Comparison of ENCODE assay signal across 9 cellular contexts in the genomic region with DNA sequence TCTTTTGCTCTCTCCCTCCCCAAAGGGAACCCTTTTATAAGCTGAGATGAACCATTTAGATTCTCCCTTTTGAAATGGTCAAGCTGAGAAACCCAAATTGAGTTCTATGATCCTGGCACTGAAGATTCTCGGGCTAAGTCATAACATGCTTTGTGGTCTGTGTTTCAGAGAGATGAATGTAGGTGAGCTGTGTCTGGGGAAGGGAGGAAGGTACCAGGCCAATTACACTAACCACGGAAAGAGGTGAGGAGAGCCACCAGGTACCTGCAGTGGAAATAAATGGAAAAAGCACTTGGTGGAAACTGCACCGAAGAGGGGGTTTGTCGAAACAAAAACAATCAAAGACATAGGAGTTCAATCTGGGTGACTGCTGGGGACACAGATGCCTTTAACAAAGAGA. TPM values are rescaled to one million over a fixed set of nuclear protein-coding genes. Genes with fewer than 3 reads are reported as not detected.
DNase-seq lines count a peak whose midpoint lies in the region; ATAC-seq, FAIRE-seq and TF ChIP-seq lines count a peak whose summit lies in the region.
"Had no signal": no experiment of that assay in that cellular context is flagged by ENCODE, and none has a peak within 500 bp of the region (broad histone marks: within the 10 kb centered on the region; RNA-seq: fewer than 3 reads in every experiment).

No MANE protein-coding gene starts in this region.

- no peaks in the 10 kb centered on the region for H3K23me2 ChIP-seq in H1 (ENCODE audit: low read depth, low read length)

- H3K4me1 ChIP-seq in H1 (replicated peaks in 1 of 4; ENCODE audit: control insufficient read depth in 3 of 4, insufficient read depth in 4 of 4, low read length in 3 of 4): peaks cover 3 to 11% (median 6%) of the 10 kb centered on the region in 4 experiments; a peak in 4 of 7 replicates

- H3K9me3 Mint-ChIP-seq in stimulated activated effector memory CD8-positive, alpha-beta T cell treated with anti-CD3 and anti-CD28 coated beads, Interleukin-12 subunit alpha, Interleukin-12 subunit beta, amount 100 ng/mL, for 72 hours: no peaks in the 10 kb centered on the region

- peaks cover 18 to 40% of the 10 kb centered on the region in 2 experiments for H3K79me2 ChIP-seq in H1 (ENCODE audit: control insufficient read depth in 1 of 2, insufficient read depth in 2 of 2, low read length in 2 of 2)

- CTCF ChIA-PET in H1 (lab: Charles Lee; ENCODE audit: partially characterized antibody): interaction anchor here (0.7 to 1.8 kb wide), 3 partner anchors 10 to 427 kb away, joined by 3 read pairs; no protein-coding TSS in a partner anchor

- no peak for TF ChIP-seq EP300 in H1 (IDR thresholded peaks at IDR 0.05; ENCODE audit: borderline replicate concordance in 1 of 2, low read depth in 2 of 2, low read length in 2 of 2)

- H4K20me1 ChIP-seq in H1 (replicated peaks in 1 of 2; ENCODE audit: control insufficient read depth in 1 of 2, insufficient read depth in 2 of 2, low read length in 2 of 2): peaks cover 0 to 4% of the 10 kb centered on the region in 2 experiments

- peak overlapping the region; percentile 10 for H3K27ac Mint-ChIP-seq in stimulated activated effector memory CD8-positive, alpha-beta T cell treated with anti-CD3 and anti-CD28 coated beads, Interleukin-12 subunit alpha, Interleukin-12 subunit beta, amount 100 ng/mL, for 72 hours

- H3K9me3 ChIP-seq in H1 (ENCODE audit: insufficient read depth in 2 of 2, low read depth in 1 of 2, low read length in 1 of 2): no peaks in the 10 kb centered on the region
- H3K9me3 ChIP-seq: HAP-1 had no signal

- no peak overlapping the region for H3K56ac ChIP-seq in H1 (replicated peaks; ENCODE audit: insufficient read length, low read depth, low read length)

- in situ Hi-C loops in ACHN (cut with HindIII; ENCODE audit: low pct_ligation_motif_present, low pct_unique_long_range_greater_than_20kb, low sequenced_read_pairs): no loop called here

- no peak overlapping the region for H3K23ac ChIP-seq in H1 (ENCODE audit: insufficient read length)

- H3K4me1 Mint-ChIP-seq in stimulated activated effector memory CD8-positive, alpha-beta T cell treated with anti-CD3 and anti-CD28 coated beads, Interleukin-12 subunit alpha, Interleukin-12 subunit beta, amount 100 ng/mL, for 72 hours: peaks cover 32% of the 10 kb centered on the region

- H4K5ac ChIP-seq in H1 (ENCODE audit: insufficient read length, low read depth, low read length): no peak overlapping the region

- peaks cover 0 to 20% (median 8%) of the 10 kb centered on the region in 4 experiments; a peak in 4 of 8 replicates for H3K36me3 ChIP-seq in H1 (ENCODE audit: control insufficient read depth in 2 of 4, insufficient read depth in 4 of 4, low read length in 3 of 4)

- no peak overlapping the region; the same call in 1 of the 2 replicates for H3K18ac ChIP-seq in H1 (ENCODE audit: extremely low read depth, low read length)

- H3K14ac ChIP-seq in H1 (ENCODE audit: insufficient read length): no peak overlapping the region

- H4K91ac ChIP-seq in H1 (replicated peaks; ENCODE audit: insufficient read length, low read length): no peak overlapping the region

- no peak overlapping the region for H4K8ac ChIP-seq in H1 (ENCODE audit: extremely low read depth, insufficient read depth, low read length)

- peak; percentile 24 for ATAC-seq in HG03575 (IDR thresholded peaks at IDR 0.05; ENCODE audit: extremely low read depth, insufficient number of reproducible peaks, low FRiP score, unreplicated experiment)
- ATAC-seq in stimulated activated effector memory CD8-positive, alpha-beta T cell treated with anti-CD3 and anti-CD28 coated beads, Interleukin-12 subunit alpha, Interleukin-12 subunit beta, amount 100 ng/mL, for 72 hours: peak; percentile 54

- no peak overlapping the region for H2BK5ac ChIP-seq in H1 (ENCODE audit: low read depth, low read length)

- no peak overlapping the region for H3K9ac ChIP-seq in H1 (replicated peaks in 1 of 4; ENCODE audit: extremely low read depth in 1 of 4, low read depth in 3 of 4, low read length in 3 of 4)

- no peak overlapping the region; the same call in 1 of the 2 replicates for H2AK5ac ChIP-seq in H1 (ENCODE audit: low read depth, low read length)

- peak; percentile 93 for FAIRE-seq in GM19239 (lab: Jason Lieb, UNC)
- FAIRE-seq in H1 (lab: Jason Lieb, UNC): no peak

- peaks cover 30% of the 10 kb centered on the region for H3K36me3 Mint-ChIP-seq in stimulated activated effector memory CD8-positive, alpha-beta T cell treated with anti-CD3 and anti-CD28 coated beads, Interleukin-12 subunit alpha, Interleukin-12 subunit beta, amount 100 ng/mL, for 72 hours

- WGBS in H1 (ENCODE audit: extremely low coverage in 1 of 2, insufficient coverage in 1 of 2, insufficient read length in 1 of 2, insufficient replicate concordance in 2 of 2, low coverage in 1 of 2, low lambda C conversion rate in 2 of 2, missing lambda C conversion rate in 1 of 2), 2 experiments: 88% methylated on average over 4 of the region's 4 CpGs; no CpG with 5 or more reads in 1 of the 2 experiments

- H3K4me2 ChIP-seq in H1 (ENCODE audit: insufficient read depth in 1 of 2, low read depth in 2 of 2, low read length in 2 of 2): peak overlapping the region; percentile 44 to 57; a peak in 3 of 4 replicates

- no peaks in the 10 kb centered on the region for H3K27me3 ChIP-seq in H1 (replicated peaks in 1 of 4; ENCODE audit: control insufficient read depth in 3 of 4, extremely low read depth in 1 of 4, insufficient read depth in 3 of 4, low read length in 3 of 4)

- no peak overlapping the region for H3K4ac ChIP-seq in H1 (replicated peaks; ENCODE audit: insufficient read length, low read depth, low read length)

- no peak for TF ChIP-seq CTCF in H1 (IDR thresholded peaks at IDR 0.05; ENCODE audit: control extremely low read depth in 1 of 3, insufficient read depth in 1 of 3, low read depth in 1 of 3, low read length in 3 of 3)

- H2BK20ac ChIP-seq in H1 (ENCODE audit: low read length): no peak overlapping the region

- TF ChIP-seq POLR2A in H1 (IDR thresholded peaks at IDR 0.05; ENCODE audit: control extremely low read depth in 1 of 2, low read depth in 2 of 2, low read length in 2 of 2): no peak

- H3K4me3 ChIP-seq in H1 (ENCODE audit: extremely low read depth in 1 of 4, insufficient read depth in 2 of 4, low read depth in 3 of 4, low read length in 4 of 4): peak overlapping the region in 1 of 4 experiments; percentile 91; a peak in 1 of 8 replicates

- no peak overlapping the region for H2BK15ac ChIP-seq in H1 (ENCODE audit: low read length)

- DNase-seq in GM19239 (ENCODE audit: insufficient read length, low spot score) (no peak), H1 (ENCODE audit: low read depth in 1 of 2, low spot score in 2 of 2) (no peak), HCEC 1CT (no peak), ACHN (no peak), DMS 273 treated with DMSO at 0.1 percent for 48 hours (lab: John Stamatoyannopoulos, UW) (no peak), NCI-H1105 treated with DMSO at 0.1 percent for 48 hours (lab: John Stamatoyannopoulos, UW) (no peak)
- peak in 1 of 2 donors; percentile 52 for DNase-seq in stimulated activated effector memory CD8-positive, alpha-beta T cell treated with anti-CD3 and anti-CD28 coated beads, Interleukin-12 subunit alpha, Interleukin-12 subunit beta, amount 100 ng/mL, for 72 hours (ENCODE audit: low spot score in 2 of 2)

- H2BK120ac ChIP-seq in H1 (replicated peaks; ENCODE audit: low read depth, low read length): no peak overlapping the region

- no peak overlapping the region for H3K27ac ChIP-seq in H1 (ENCODE audit: low read depth, low read length)

- peak overlapping the region; percentile 94 for H3K4me3 Mint-ChIP-seq in stimulated activated effector memory CD8-positive, alpha-beta T cell treated with anti-CD3 and anti-CD28 coated beads, Interleukin-12 subunit alpha, Interleukin-12 subunit beta, amount 100 ng/mL, for 72 hours

- no peaks in the 10 kb centered on the region; the same call in 1 of the 2 replicates for H3K79me1 ChIP-seq in H1 (ENCODE audit: low read depth, low read length)

- no peak for TF ChIP-seq RAD21 in H1 (IDR thresholded peaks at IDR 0.05 in 1 of 2, conservative IDR thresholded peaks at IDR 0.05 in 1 of 2; ENCODE audit: low read depth in 2 of 2, low read length in 2 of 2)

- H2BK12ac ChIP-seq in H1 (ENCODE audit: low read depth, low read length): 0 out of 2 replicates have a peak overlapping the region, but pooled peaks have one; percentile 10

- POLR2A ChIA-PET in H1 (lab: Charles Lee; ENCODE audit: partially characterized antibody): interaction anchor here (0.9 to 2.9 kb wide), 5 partner anchors 9 to 53 kb away, joined by 3 to 9 read pairs (median 6); partner anchors contain the start of gene WDFY1

- H2AFZ ChIP-seq in H1 (ENCODE audit: low read length): peak overlapping the region; percentile 82

TF ChIP-seq in H1, 55 proteins besides CTCF, POLR2A, EP300 and RAD21 (continues in another document):
- TF ChIP-seq CTBP2 (IDR thresholded peaks at IDR 0.05; ENCODE audit: borderline replicate concordance, insufficient read depth, insufficient read length, low read length): no peak
- TF ChIP-seq TCF12 (IDR thresholded peaks at IDR 0.05; ENCODE audit: low read depth, low read length): no peak
- TF ChIP-seq KDM4A (IDR thresholded peaks at IDR 0.05; ENCODE audit: low read depth, low read length, severe bottlenecking): no peak

RNA-seq across cellular contexts. Expression of gene MRPL44, which starts 1.0 kb away (rescaled TPM):
- 50.4 and 53.2 TPM in 2 replicates for total RNA-seq in H1 (2021; fragmentation: NEBNext Ultra II Directional; extraction: Animal tissue kit (Norgen Biotek cat#: 25700))
- 27.2 and 32.0 TPM in 2 replicates for polyA plus RNA-seq in H1 (2011; rRNA removed)
- 34.3 TPM for polyA plus RNA-seq in H1 (2011; cell fraction: cytosol; rRNA removed)
- 16.9 TPM for polyA plus RNA-seq in H1 (2011; cell fraction: nucleus; rRNA removed)
- polyA plus RNA-seq in H1 (2012, experiment 1 of 2): 31.4 to 37.5 TPM (median 35.0 TPM) in 4 replicates
- polyA plus RNA-seq in H1 (2012, experiment 2 of 2): 30.6 TPM
- 38.8 TPM for polyA plus RNA-seq in H1 (2013, experiment 1 of 2)
- 39.4 TPM for polyA plus RNA-seq in H1 (2013, experiment 2 of 2)
- 9.7 and 10.1 TPM in 2 replicates for polyA minus RNA-seq in H1 (2011; rRNA and poly(A)+ RNA removed)
- polyA minus RNA-seq in H1 (2011; cell fraction: cytosol; rRNA and poly(A)+ RNA removed): 23.1 TPM
- polyA minus RNA-seq in H1 (2011; cell fraction: nucleus; rRNA and poly(A)+ RNA removed): 12.6 TPM

RNA-seq across cellular contexts. Expression of gene WDFY1, which starts 11.1 kb away (rescaled TPM):
- total RNA-seq in H1 (2021; fragmentation: NEBNext Ultra II Directional; extraction: Animal tissue kit (Norgen Biotek cat#: 25700)): 92.9 and 94.7 TPM in 2 replicates
- polyA plus RNA-seq in H1 (2011; rRNA removed): 68.4 and 69.3 TPM in 2 replicates
- polyA plus RNA-seq in H1 (2011; cell fraction: cytosol; rRNA removed): 69.3 TPM
- 122 TPM for polyA plus RNA-seq in H1 (2011; cell fraction: nucleus; rRNA removed)
- 53.8 to 78.2 TPM (median 59.0 TPM) in 4 replicates for polyA plus RNA-seq in H1 (2012, experiment 1 of 2)
- 4.4 TPM for polyA plus RNA-seq in H1 (2012, experiment 2 of 2)
- 58.6 TPM for polyA plus RNA-seq in H1 (2013, experiment 1 of 2)
- 59.7 TPM for polyA plus RNA-seq in H1 (2013, experiment 2 of 2)
- polyA minus RNA-seq in H1 (2011; rRNA and poly(A)+ RNA removed): 410 and 421 TPM in 2 replicates
- 127 TPM for polyA minus RNA-seq in H1 (2011; cell fraction: cytosol; rRNA and poly(A)+ RNA removed)
- 199 TPM for polyA minus RNA-seq in H1 (2011; cell fraction: nucleus; rRNA and poly(A)+ RNA removed)
